Comparison of ENCODE assay signal across 8 cellular contexts in the genomic region with DNA sequence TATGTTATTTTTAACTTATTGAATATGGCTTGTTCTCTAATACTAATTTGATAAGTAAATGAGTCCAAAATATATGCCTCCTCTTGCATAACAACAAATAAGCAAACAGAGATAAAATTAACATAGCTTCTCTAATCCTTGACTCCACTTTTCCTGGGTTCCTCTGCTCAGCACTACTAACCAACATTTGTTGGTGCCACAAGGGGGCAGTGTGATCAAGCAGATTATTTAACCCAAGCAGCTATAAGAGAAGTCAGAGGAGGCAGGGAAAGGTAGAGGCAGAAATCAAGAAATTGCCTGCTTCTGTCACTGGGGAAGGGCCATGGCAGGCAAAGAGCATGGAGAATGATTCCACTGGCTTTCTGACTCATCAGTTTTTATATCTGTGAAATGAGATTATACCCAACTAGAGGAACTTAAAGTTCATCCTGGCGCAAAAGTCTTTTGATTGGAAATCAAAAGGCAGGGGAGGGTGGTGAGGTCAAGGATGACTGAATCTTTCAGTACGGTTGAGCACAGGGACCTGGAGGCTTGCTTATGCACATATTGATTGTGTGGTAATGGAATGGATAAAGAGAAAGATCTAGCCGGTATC.
DNase-seq lines count a peak whose midpoint lies in the region; ATAC-seq and TF ChIP-seq lines count a peak whose summit lies in the region.

No MANE protein-coding gene starts in this region.

- H4K20me1 ChIP-seq in SK-N-SH (ENCODE audit: insufficient read depth), result no peaks in the 10 kb centered on the region

- no peaks in the 10 kb centered on the region for H3F3A ChIP-seq in SK-N-SH (replicated peaks; ENCODE audit: insufficient read depth)

- no peak overlapping the region for H3K9ac ChIP-seq in SK-N-SH

- no peak overlapping the region for H2AFZ ChIP-seq in SK-N-SH (ENCODE audit: low read depth)

- no peaks in the 10 kb centered on the region for H3K27me3 ChIP-seq in SK-N-SH (ENCODE audit: insufficient read depth)
- peaks cover 0 to 16% (median 0%) of the 10 kb centered on the region in 9 donors for H3K27me3 ChIP-seq in heart left ventricle

- ATAC-seq in GM21447 (IDR thresholded peaks at IDR 0.05; ENCODE audit: unreplicated experiment) (peak; percentile 63), heart left ventricle (peak in 3 of 4 donors; percentile 61 to 73 (median 70))

- CTCF ChIA-PET in SK-N-SH (lab: Yijun Ruan, JAX), result interaction anchor here (0.6 to 16.0 kb wide), 46 partner anchors 9 to 865 kb away, joined by 3 to 521 read pairs (median 4); partner anchors contain the start of genes IGSF11 and UPK1B

- H3K9me2 ChIP-seq in SK-N-SH, result no peaks in the 10 kb centered on the region

- TF ChIP-seq RAD21 in SK-N-SH (IDR thresholded peaks at IDR 0.05; ENCODE audit: low read length), result peak; percentile 92

- no peaks in the 10 kb centered on the region for H3K9me3 ChIP-seq in SK-N-SH
- H3K9me3 ChIP-seq in heart left ventricle, result no peaks in the 10 kb centered on the region

- H3K36me3 ChIP-seq in SK-N-SH (replicated peaks in 1 of 2; ENCODE audit: control insufficient read depth in 1 of 2, insufficient read depth in 2 of 2, low read length in 1 of 2) (no peaks in the 10 kb centered on the region), heart left ventricle (no peaks in the 10 kb centered on the region)

- no peak for TF ChIP-seq POLR2A in heart left ventricle (IDR thresholded peaks at IDR 0.05)

- no peak overlapping the region for H3K4me2 ChIP-seq in SK-N-SH

- no peak for TF ChIP-seq EP300 in SK-N-SH (IDR thresholded peaks at IDR 0.05; ENCODE audit: borderline replicate concordance in 1 of 2, low read depth in 1 of 2, low read length in 1 of 2)

- H3K4me1 ChIP-seq in SK-N-SH (ENCODE audit: control insufficient read depth in 1 of 2, insufficient read depth in 2 of 2, low read depth in 1 of 2, low read length in 1 of 2), result no peaks in the 10 kb centered on the region
- H3K4me1 ChIP-seq in heart left ventricle, result peaks cover 0 to 10% (median 0%) of the 10 kb centered on the region in 12 donors

- H3K27ac ChIP-seq in SK-N-SH (ENCODE audit: low read depth in 2 of 2, low read length in 1 of 2) (no peak overlapping the region), heart left ventricle (no peak overlapping the region)

- intact Hi-C loops in heart left ventricle (cut with DNase I), result loop anchor here in 9 of 10 donors (1.0 to 10.0 kb wide), 10 partner anchors 216 to 800 kb away; partner anchors contain the start of gene B4GALT4 (in 2 of the 9)

- no peaks in the 10 kb centered on the region for H3K79me2 ChIP-seq in SK-N-SH (ENCODE audit: insufficient read depth)

- H3K4me3 ChIP-seq in SK-N-SH (ENCODE audit: low read depth in 2 of 2, low read length in 1 of 2), result peak overlapping the region in 1 of 2 experiments; percentile 28; a peak in 1 of 4 replicates
- H3K4me3 ChIP-seq in heart left ventricle, result no peak overlapping the region

- 79% methylated on average over 3 of the region's 3 CpGs for WGBS in SK-N-SH (ENCODE audit: low lambda C conversion rate)
- WGBS in heart left ventricle, 4 donors, result 71 to 76% (median 75%) methylated on average over 3 of the region's 3 CpGs

- POLR2A ChIA-PET in SK-N-SH (lab: Yijun Ruan, JAX), result interaction anchor here (1.4 kb wide), 1 partner anchor 152 kb away, joined by 4 read pairs; the partner anchor contains the start of gene IGSF11

- TF ChIP-seq CTCF in SK-N-SH (IDR thresholded peaks at IDR 0.05), result peak; percentile 84
- peak; percentile 63 to 83 (median 76) for TF ChIP-seq CTCF in heart left ventricle (IDR thresholded peaks at IDR 0.05)

- DNase-seq in DMS53 treated with DMSO at 0.1 percent for 48 hours (lab: John Stamatoyannopoulos, UW; ENCODE audit: unreplicated experiment) (peak; percentile 34), LHCN-M2 (ENCODE audit: low read depth) (peak; percentile 47), SK-N-SH (peak; percentile 39), heart left ventricle (peak in 4 of 5 donors; percentile 37 to 59 (median 55)), retina (peak; percentile 71), GF-D8 (lab: John Stamatoyannopoulos, UW) (no peak)
- peak; percentile 65 for DNase-seq in activated naive CD4-positive, alpha-beta T cell treated with anti-CD3 and anti-CD28 coated beads, Interleukin-2, amount 50 U/mL, for 16 hours

TF ChIP-seq in SK-N-SH, 30 proteins besides CTCF, POLR2A, EP300 and RAD21:
- TF ChIP-seq SMC3 (IDR thresholded peaks at IDR 0.05; ENCODE audit: low read depth, low read length) (peak; percentile 81), GATA2 (CRISPR knock-in tag; IDR thresholded peaks at IDR 0.05) (no peak)
